ENCODE assay signal across 9 cellular contexts in the genomic region with DNA sequence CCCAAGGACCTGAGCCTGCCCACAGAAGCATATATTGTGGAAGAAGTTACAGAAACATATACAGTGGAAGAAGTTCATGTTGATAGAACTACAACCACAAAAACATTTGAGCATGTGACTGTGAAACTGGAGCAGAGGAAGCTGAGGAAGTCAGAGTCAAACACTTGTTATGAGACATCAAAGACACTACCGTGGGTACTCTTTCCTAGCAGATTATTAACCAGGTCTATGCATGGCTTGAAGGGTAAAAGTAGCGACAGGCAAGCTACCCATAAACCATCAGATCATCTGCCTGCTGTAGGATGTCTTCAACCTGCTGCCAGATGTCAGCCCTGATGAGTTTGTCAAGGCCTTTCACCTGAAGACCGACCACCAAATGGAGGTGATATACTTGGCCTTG. TPM values are rescaled to one million over a fixed set of nuclear protein-coding genes. Genes with fewer than 3 reads are reported as not detected.
DNase-seq lines count a peak whose midpoint lies in the region; ATAC-seq and TF ChIP-seq lines count a peak whose summit lies in the region.
"Had no signal": no experiment of that assay in that cellular context is flagged by ENCODE, and none has a peak within 500 bp of the region (broad histone marks: within the 10 kb centered on the region; RNA-seq: fewer than 3 reads in every experiment).

No MANE protein-coding gene starts in this region.

- TF ChIP-seq POLR2A in adrenal gland (IDR thresholded peaks at IDR 0.05) = no peak

- H3K4me1 Mint-ChIP-seq in immature natural killer cell = peaks cover 15 to 25% of the 10 kb centered on the region in 2 donors
- peaks cover 3% of the 10 kb centered on the region for H3K4me1 Mint-ChIP-seq in type B pancreatic cell (ENCODE audit: unreplicated experiment)

- no peak for TF ChIP-seq CTCF in omental fat pad (IDR thresholded peaks at IDR 0.05)
- no peak for TF ChIP-seq CTCF in adrenal gland (IDR thresholded peaks at IDR 0.05)
- TF ChIP-seq CTCF in type B pancreatic cell (conservative IDR thresholded peaks at IDR 0.05) = no peak

- H3K36me3 ChIP-seq in adrenal gland (replicated peaks in 1 of 2) = no peaks in the 10 kb centered on the region

- no peaks in the 10 kb centered on the region for H3K9me3 ChIP-seq in adrenal gland (replicated peaks in 1 of 3)

- WGBS in adrenal gland, 4 donors = 74 to 83% (median 80%) methylated on average over 3 of the region's 3 CpGs

- H3K9me3 Mint-ChIP-seq in immature natural killer cell = no peaks in the 10 kb centered on the region
- no peaks in the 10 kb centered on the region for H3K9me3 Mint-ChIP-seq in type B pancreatic cell

- H3K36me3 Mint-ChIP-seq in immature natural killer cell (peaks cover 7 to 14% (median 13%) of the 10 kb centered on the region in 3 donors), type B pancreatic cell (peaks cover 12% of the 10 kb centered on the region)

- H3K27me3 ChIP-seq in adrenal gland = no peaks in the 10 kb centered on the region

- DNase-seq in immature natural killer cell (no peak), DMS153 (lab: John Stamatoyannopoulos, UW) (no peak), omental fat pad (ENCODE audit: low spot score) (no peak), adrenal gland (no peak), type B pancreatic cell (ENCODE audit: extremely low spot score, unreplicated experiment) (no peak)

- H3K27ac Mint-ChIP-seq in immature natural killer cell (peak overlapping the region in 5 of 6 donors; percentile 49 to 90 (median 78)), type B pancreatic cell (no peak overlapping the region)

- ATAC-seq in GM18907 (IDR thresholded peaks at IDR 0.05; ENCODE audit: unreplicated experiment) = peak; percentile 99
- ATAC-seq in GM21825 (IDR thresholded peaks at IDR 0.05; ENCODE audit: unreplicated experiment) = peak; percentile 97
- ATAC-seq in HG03575 (IDR thresholded peaks at IDR 0.05; ENCODE audit: extremely low read depth, insufficient number of reproducible peaks, low FRiP score, unreplicated experiment) = peak; percentile 51
- no peak for ATAC-seq in omental fat pad (ENCODE audit: low FRiP score)

- no peak overlapping the region for H3K27ac ChIP-seq in adrenal gland

- no peaks in the 10 kb centered on the region for H3K4me1 ChIP-seq in adrenal gland (replicated peaks in 1 of 2)

- intact Hi-C loops in adrenal gland (cut with DNase I) = no loop called here

- H3K4me3 ChIP-seq in adrenal gland = no peak overlapping the region
- H3K4me3 ChIP-seq: smooth muscle cell had no signal

- H3K4me3 Mint-ChIP-seq in immature natural killer cell = peak overlapping the region in 3 of 5 donors; percentile 4 to 50 (median 19)
- H3K4me3 Mint-ChIP-seq in type B pancreatic cell = no peak overlapping the region

- H3K27me3 Mint-ChIP-seq in immature natural killer cell (ENCODE audit: low read depth in 3 of 3) (peaks cover 0 to 5% (median 0%) of the 10 kb centered on the region in 3 donors), type B pancreatic cell (no peaks in the 10 kb centered on the region)

RNA-seq across cellular contexts. Expression of gene IVNS1ABP, which starts 35.8 kb away (rescaled TPM):
- 100 to 1,000 TPM in 2 of 3 donors, 10 to 100 TPM in 1; 68.6 to 146 (median 110) TPM for polyA plus RNA-seq in immature natural killer cell
- 100 to 1,000 TPM in 2 of 4 donors, 10 to 100 TPM in 2; 68.5 to 152 (median 99.2) TPM for total RNA-seq in omental fat pad
- 10 to 100 TPM; 20.4 to 60.1 (median 40.5) TPM for total RNA-seq in adrenal gland
- polyA plus RNA-seq in adrenal gland = 10 to 100 TPM; 30.2 to 58.6 (median 37.0) TPM
- 63.7 and 98.2 TPM in 2 replicates for total RNA-seq in type B pancreatic cell (ENCODE audit: low replicate concordance)
